In the genomic region with DNA sequence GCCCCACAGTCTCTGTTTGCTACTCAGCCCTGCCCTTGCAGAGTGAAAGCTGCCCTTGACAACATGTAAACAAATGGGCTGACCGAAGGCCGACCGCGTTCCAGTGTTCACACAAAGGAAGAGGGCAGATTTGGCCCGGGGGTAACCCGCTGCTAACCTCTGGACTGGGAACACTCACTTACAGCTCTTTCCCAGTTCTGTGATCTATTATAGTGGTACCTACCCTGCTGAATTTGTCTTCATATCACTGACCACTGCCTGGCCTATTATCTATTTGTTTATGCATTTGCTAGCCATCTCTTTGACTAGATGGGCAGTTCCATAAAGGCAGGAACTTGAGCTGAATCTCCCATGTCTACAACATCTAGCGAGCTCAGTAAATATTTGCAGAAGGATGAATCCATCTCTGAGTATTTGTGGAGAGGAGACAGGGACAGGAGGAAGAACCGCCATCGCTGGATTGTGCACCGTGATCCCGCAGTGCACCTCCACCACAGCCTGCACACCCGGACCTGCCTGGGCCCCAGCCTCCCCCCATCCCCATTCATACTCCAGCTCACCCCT, we compare ENCODE assay signal across 1 cellular context.
A peak's percentile ranks its signal among the peaks of the same experiment; 100 is the strongest.
TF ChIP-seq lines count a peak whose summit lies in the region.

No MANE protein-coding gene starts in this region.

TF ChIP-seq in HepG2, 621 proteins besides CTCF, POLR2A, EP300 and RAD21 (continued from another document and continues in another):
- TF ChIP-seq, protein P1, sequence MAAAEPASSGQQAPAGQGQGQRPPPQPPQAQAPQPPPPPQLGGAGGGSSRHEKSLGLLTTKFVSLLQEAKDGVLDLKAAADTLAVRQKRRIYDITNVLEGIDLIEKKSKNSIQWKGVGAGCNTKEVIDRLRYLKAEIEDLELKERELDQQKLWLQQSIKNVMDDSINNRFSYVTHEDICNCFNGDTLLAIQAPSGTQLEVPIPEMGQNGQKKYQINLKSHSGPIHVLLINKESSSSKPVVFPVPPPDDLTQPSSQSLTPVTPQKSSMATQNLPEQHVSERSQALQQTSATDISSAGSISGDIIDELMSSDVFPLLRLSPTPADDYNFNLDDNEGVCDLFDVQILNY (CRISPR knock-in tag; conservative IDR thresholded peaks at IDR 0.05), result no peak
- TF ChIP-seq, protein P2, sequence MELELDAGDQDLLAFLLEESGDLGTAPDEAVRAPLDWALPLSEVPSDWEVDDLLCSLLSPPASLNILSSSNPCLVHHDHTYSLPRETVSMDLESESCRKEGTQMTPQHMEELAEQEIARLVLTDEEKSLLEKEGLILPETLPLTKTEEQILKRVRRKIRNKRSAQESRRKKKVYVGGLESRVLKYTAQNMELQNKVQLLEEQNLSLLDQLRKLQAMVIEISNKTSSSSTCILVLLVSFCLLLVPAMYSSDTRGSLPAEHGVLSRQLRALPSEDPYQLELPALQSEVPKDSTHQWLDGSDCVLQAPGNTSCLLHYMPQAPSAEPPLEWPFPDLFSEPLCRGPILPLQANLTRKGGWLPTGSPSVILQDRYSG (CRISPR knock-in tag; IDR thresholded peaks at IDR 0.05), result no peak
- TF ChIP-seq ZNF891 (CRISPR knock-in tag; IDR thresholded peaks at IDR 0.05), result no peak
- no peak for TF ChIP-seq PLSCR1 (CRISPR knock-in tag; IDR thresholded peaks at IDR 0.05; ENCODE audit: borderline replicate concordance)
- TF ChIP-seq ZKSCAN8 (CRISPR knock-in tag; IDR thresholded peaks at IDR 0.05; ENCODE audit: borderline replicate concordance), result no peak
- no peak for TF ChIP-seq NCOA5 (CRISPR knock-in tag; IDR thresholded peaks at IDR 0.05)
- TF ChIP-seq KLF9 (CRISPR knock-in tag; IDR thresholded peaks at IDR 0.05; ENCODE audit: low read depth), result no peak
- TF ChIP-seq, protein P3, sequence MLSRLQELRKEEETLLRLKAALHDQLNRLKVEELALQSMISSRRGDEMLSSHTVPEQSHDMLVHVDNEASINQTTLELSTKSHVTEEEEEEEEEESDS (CRISPR knock-in tag; IDR thresholded peaks at IDR 0.05; ENCODE audit: borderline replicate concordance), result 0 out of 2 replicates have a peak, but pooled peaks have one; percentile 31
- TF ChIP-seq EHMT2 (IDR thresholded peaks at IDR 0.05; ENCODE audit: borderline replicate concordance, low read depth, low read length), result no peak; the same call in 1 of the 2 replicates
- no peak for TF ChIP-seq ARNT2 (CRISPR knock-in tag; IDR thresholded peaks at IDR 0.05; ENCODE audit: low read depth)
- no peak for TF ChIP-seq CBX1 (IDR thresholded peaks at IDR 0.05; ENCODE audit: low read depth)
- no peak for TF ChIP-seq ZNF383 (CRISPR knock-in tag; IDR thresholded peaks at IDR 0.05; ENCODE audit: borderline replicate concordance)
- no peak for TF ChIP-seq PAX8 (CRISPR knock-in tag; IDR thresholded peaks at IDR 0.05; ENCODE audit: borderline replicate concordance)
- TF ChIP-seq ZNF552 (CRISPR knock-in tag; IDR thresholded peaks at IDR 0.05; ENCODE audit: borderline replicate concordance), result no peak
- TF ChIP-seq ATF7 (IDR thresholded peaks at IDR 0.05), result no peak
- TF ChIP-seq ATF7 (CRISPR knock-in tag; IDR thresholded peaks at IDR 0.05), result no peak
- no peak for TF ChIP-seq LRRFIP1 (CRISPR knock-in tag; conservative IDR thresholded peaks at IDR 0.05)
- TF ChIP-seq PTBP1 (IDR thresholded peaks at IDR 0.05; ENCODE audit: low read depth, low read length, poor library complexity, severe bottlenecking), result no peak
- TF ChIP-seq KLF12 (CRISPR knock-in tag; IDR thresholded peaks at IDR 0.05; ENCODE audit: borderline replicate concordance), result no peak
- TF ChIP-seq, protein P4, sequence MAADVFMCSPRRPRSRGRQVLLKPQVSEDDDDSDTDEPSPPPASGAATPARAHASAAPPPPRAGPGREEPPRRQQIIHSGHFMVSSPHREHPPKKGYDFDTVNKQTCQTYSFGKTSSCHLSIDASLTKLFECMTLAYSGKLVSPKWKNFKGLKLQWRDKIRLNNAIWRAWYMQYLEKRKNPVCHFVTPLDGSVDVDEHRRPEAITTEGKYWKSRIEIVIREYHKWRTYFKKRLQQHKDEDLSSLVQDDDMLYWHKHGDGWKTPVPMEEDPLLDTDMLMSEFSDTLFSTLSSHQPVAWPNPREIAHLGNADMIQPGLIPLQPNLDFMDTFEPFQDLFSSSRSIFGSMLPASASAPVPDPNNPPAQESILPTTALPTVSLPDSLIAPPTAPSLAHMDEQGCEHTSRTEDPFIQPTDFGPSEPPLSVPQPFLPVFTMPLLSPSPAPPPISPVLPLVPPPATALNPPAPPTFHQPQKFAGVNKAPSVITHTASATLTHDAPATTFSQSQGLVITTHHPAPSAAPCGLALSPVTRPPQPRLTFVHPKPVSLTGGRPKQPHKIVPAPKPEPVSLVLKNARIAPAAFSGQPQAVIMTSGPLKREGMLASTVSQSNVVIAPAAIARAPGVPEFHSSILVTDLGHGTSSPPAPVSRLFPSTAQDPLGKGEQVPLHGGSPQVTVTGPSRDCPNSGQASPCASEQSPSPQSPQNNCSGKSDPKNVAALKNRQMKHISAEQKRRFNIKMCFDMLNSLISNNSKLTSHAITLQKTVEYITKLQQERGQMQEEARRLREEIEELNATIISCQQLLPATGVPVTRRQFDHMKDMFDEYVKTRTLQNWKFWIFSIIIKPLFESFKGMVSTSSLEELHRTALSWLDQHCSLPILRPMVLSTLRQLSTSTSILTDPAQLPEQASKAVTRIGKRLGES (CRISPR knock-in tag; IDR thresholded peaks at IDR 0.05; ENCODE audit: borderline replicate concordance), result no peak
- TF ChIP-seq, protein P5, sequence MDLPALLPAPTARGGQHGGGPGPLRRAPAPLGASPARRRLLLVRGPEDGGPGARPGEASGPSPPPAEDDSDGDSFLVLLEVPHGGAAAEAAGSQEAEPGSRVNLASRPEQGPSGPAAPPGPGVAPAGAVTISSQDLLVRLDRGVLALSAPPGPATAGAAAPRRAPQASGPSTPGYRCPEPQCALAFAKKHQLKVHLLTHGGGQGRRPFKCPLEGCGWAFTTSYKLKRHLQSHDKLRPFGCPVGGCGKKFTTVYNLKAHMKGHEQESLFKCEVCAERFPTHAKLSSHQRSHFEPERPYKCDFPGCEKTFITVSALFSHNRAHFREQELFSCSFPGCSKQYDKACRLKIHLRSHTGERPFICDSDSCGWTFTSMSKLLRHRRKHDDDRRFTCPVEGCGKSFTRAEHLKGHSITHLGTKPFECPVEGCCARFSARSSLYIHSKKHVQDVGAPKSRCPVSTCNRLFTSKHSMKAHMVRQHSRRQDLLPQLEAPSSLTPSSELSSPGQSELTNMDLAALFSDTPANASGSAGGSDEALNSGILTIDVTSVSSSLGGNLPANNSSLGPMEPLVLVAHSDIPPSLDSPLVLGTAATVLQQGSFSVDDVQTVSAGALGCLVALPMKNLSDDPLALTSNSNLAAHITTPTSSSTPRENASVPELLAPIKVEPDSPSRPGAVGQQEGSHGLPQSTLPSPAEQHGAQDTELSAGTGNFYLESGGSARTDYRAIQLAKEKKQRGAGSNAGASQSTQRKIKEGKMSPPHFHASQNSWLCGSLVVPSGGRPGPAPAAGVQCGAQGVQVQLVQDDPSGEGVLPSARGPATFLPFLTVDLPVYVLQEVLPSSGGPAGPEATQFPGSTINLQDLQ (CRISPR knock-in tag; IDR thresholded peaks at IDR 0.05), result no peak
- TF ChIP-seq ATRX (CRISPR knock-in tag; IDR thresholded peaks at IDR 0.05; ENCODE audit: borderline replicate concordance), result no peak
- TF ChIP-seq MTF1 (CRISPR knock-in tag; IDR thresholded peaks at IDR 0.05), result no peak
- TF ChIP-seq, protein P6, sequence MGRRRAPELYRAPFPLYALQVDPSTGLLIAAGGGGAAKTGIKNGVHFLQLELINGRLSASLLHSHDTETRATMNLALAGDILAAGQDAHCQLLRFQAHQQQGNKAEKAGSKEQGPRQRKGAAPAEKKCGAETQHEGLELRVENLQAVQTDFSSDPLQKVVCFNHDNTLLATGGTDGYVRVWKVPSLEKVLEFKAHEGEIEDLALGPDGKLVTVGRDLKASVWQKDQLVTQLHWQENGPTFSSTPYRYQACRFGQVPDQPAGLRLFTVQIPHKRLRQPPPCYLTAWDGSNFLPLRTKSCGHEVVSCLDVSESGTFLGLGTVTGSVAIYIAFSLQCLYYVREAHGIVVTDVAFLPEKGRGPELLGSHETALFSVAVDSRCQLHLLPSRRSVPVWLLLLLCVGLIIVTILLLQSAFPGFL (CRISPR knock-in tag; IDR thresholded peaks at IDR 0.05), result no peak
- TF ChIP-seq ETV5 (CRISPR knock-in tag; IDR thresholded peaks at IDR 0.05; ENCODE audit: borderline replicate concordance), result peak; percentile 32; the same call in 1 of the 2 replicates
- no peak for TF ChIP-seq ZNF841 (CRISPR knock-in tag; IDR thresholded peaks at IDR 0.05; ENCODE audit: borderline replicate concordance)
- no peak for TF ChIP-seq ZNF251 (CRISPR knock-in tag; IDR thresholded peaks at IDR 0.05)
- no peak for TF ChIP-seq GLI4 (CRISPR knock-in tag; IDR thresholded peaks at IDR 0.05; ENCODE audit: borderline replicate concordance)
- TF ChIP-seq GTF2F1 (IDR thresholded peaks at IDR 0.05; ENCODE audit: low read length), result no peak
- TF ChIP-seq DNMT3B (CRISPR knock-in tag; conservative IDR thresholded peaks at IDR 0.05), result no peak
- TF ChIP-seq SNRNP70 (IDR thresholded peaks at IDR 0.05; ENCODE audit: low read depth, low read length), result no peak
- no peak for TF ChIP-seq ZNF75D (CRISPR knock-in tag; IDR thresholded peaks at IDR 0.05; ENCODE audit: borderline replicate concordance)
- TF ChIP-seq, protein P7, sequence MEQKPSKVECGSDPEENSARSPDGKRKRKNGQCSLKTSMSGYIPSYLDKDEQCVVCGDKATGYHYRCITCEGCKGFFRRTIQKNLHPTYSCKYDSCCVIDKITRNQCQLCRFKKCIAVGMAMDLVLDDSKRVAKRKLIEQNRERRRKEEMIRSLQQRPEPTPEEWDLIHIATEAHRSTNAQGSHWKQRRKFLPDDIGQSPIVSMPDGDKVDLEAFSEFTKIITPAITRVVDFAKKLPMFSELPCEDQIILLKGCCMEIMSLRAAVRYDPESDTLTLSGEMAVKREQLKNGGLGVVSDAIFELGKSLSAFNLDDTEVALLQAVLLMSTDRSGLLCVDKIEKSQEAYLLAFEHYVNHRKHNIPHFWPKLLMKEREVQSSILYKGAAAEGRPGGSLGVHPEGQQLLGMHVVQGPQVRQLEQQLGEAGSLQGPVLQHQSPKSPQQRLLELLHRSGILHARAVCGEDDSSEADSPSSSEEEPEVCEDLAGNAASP (CRISPR knock-in tag; IDR thresholded peaks at IDR 0.05; ENCODE audit: borderline replicate concordance), result no peak
- TF ChIP-seq CBFB (CRISPR knock-in tag; IDR thresholded peaks at IDR 0.05), result peak; percentile 27; the same call in 1 of the 2 replicates
- TF ChIP-seq, protein P8, sequence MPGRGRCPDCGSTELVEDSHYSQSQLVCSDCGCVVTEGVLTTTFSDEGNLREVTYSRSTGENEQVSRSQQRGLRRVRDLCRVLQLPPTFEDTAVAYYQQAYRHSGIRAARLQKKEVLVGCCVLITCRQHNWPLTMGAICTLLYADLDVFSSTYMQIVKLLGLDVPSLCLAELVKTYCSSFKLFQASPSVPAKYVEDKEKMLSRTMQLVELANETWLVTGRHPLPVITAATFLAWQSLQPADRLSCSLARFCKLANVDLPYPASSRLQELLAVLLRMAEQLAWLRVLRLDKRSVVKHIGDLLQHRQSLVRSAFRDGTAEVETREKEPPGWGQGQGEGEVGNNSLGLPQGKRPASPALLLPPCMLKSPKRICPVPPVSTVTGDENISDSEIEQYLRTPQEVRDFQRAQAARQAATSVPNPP (CRISPR knock-in tag; IDR thresholded peaks at IDR 0.05), result no peak
- TF ChIP-seq ZNF678 (CRISPR knock-in tag; IDR thresholded peaks at IDR 0.05), result no peak
- no peak for TF ChIP-seq STAT5B (CRISPR knock-in tag; IDR thresholded peaks at IDR 0.05)
- peak; percentile 55 for TF ChIP-seq MED8 (CRISPR knock-in tag; IDR thresholded peaks at IDR 0.05; ENCODE audit: insufficient replicate concordance)
- TF ChIP-seq ZNF570 (CRISPR knock-in tag; IDR thresholded peaks at IDR 0.05; ENCODE audit: borderline replicate concordance), result no peak
- TF ChIP-seq ZNF501 (CRISPR knock-in tag; IDR thresholded peaks at IDR 0.05), result peak; percentile 56; the same call in 1 of the 2 replicates
- TF ChIP-seq, protein P9, sequence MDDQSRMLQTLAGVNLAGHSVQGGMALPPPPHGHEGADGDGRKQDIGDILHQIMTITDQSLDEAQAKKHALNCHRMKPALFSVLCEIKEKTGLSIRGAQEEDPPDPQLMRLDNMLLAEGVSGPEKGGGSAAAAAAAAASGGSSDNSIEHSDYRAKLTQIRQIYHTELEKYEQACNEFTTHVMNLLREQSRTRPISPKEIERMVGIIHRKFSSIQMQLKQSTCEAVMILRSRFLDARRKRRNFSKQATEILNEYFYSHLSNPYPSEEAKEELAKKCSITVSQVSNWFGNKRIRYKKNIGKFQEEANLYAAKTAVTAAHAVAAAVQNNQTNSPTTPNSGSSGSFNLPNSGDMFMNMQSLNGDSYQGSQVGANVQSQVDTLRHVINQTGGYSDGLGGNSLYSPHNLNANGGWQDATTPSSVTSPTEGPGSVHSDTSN (CRISPR knock-in tag; IDR thresholded peaks at IDR 0.05; ENCODE audit: borderline replicate concordance), result no peak
- TF ChIP-seq MBNL3 (CRISPR knock-in tag; conservative IDR thresholded peaks at IDR 0.05), result no peak
- peak; percentile 61; the same call in 1 of the 2 replicates for TF ChIP-seq ZSCAN21 (CRISPR knock-in tag; IDR thresholded peaks at IDR 0.05; ENCODE audit: borderline replicate concordance)
- no peak for TF ChIP-seq ZNF513 (CRISPR knock-in tag; conservative IDR thresholded peaks at IDR 0.05)
